Comparison of ENCODE assay signal across 26 cellular contexts in the genomic region with DNA sequence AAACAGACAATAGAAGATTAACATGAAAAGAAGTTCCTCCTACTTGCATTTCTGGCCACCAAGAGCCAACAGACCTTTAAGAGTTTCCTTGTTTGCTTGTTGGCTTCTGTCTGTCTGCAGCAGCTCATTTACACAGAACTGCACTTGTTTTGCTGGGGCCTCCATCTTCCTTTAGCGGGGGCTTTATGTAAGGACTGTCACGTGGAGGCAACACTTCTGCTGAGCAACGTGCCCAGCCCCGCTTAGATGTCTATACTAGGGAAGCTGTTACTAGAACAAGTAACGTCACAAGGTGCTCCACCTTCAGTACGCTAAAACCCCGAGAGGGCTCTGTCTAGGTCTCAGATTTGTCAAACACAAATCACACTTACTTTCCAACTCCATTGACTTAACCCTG.
DNase-seq lines count a peak whose midpoint lies in the region; ATAC-seq lines count a peak whose summit lies in the region.
"Had no signal": no experiment of that assay in that cellular context is flagged by ENCODE, and none has a peak within 500 bp of the region (broad histone marks: within the 10 kb centered on the region; RNA-seq: fewer than 3 reads in every experiment).

No MANE protein-coding gene starts in this region.

- peak overlapping the region; percentile 65; the same call in 1 of the 2 replicates for H3K4me2 ChIP-seq in BLaER1
- H3K4me2 ChIP-seq: A549 had no signal

- H3K4me1 ChIP-seq in BLaER1 = peaks cover 37% of the 10 kb centered on the region
- H3K4me1 ChIP-seq: A549, HAP-1, SJCRH30 had no signal

- DNase-seq in NCI-H2196 (lab: John Stamatoyannopoulos, UW; ENCODE audit: unreplicated experiment) = peak; percentile 26
- DNase-seq in head of caudate nucleus = peak in 27 of 42 donors; percentile 35 to 71 (median 52)
- no peak for DNase-seq in ACHN
- DNase-seq in NCI-H2227 treated with DMSO at 0.1 percent for 48 hours (lab: John Stamatoyannopoulos, UW) = no peak
- DNase-seq: DMS 273 treated with DMSO at 0.1 percent for 48 hours; DND-41; HFFc6; KBM-7; MV-4-11; NCI-H1105; NCI-H1436 treated with DMSO at 0.1 percent for 48 hours; NCI-H187 treated with DMSO at 0.1 percent for 48 hours; NCI-H2107; NCI-H345; NCI-H526; NCI-H82; NK-92 treated with Interleukin-12 subunit alpha and Interleukin-12 subunit beta, amount 100 ng/mL, for 24 hours; PC-3; SJCRH30 had no signal

- H3K27ac ChIP-seq in BLaER1 (no peak overlapping the region), temporal lobe (ENCODE audit: low read depth, low read length) (peak overlapping the region; percentile 45)
- H3K27ac ChIP-seq: A549, SJCRH30 had no signal

- no peaks in the 10 kb centered on the region for H3K36me3 ChIP-seq in BLaER1
- H3K36me3 ChIP-seq: HAP-1, SJCRH30 had no signal

- ATAC-seq in GM21447 (IDR thresholded peaks at IDR 0.05; ENCODE audit: unreplicated experiment) = no peak
- ATAC-seq: A549, PC-3, Right ventricle myocardium inferior, SK-N-SH treated with all-trans-retinoic acid at 6 μM for 48 hours had no signal

- no peaks in the 10 kb centered on the region for H3K9me3 ChIP-seq in BLaER1
- H3K9me3 ChIP-seq: A549, HAP-1, SJCRH30 had no signal

- peaks cover 6% of the 10 kb centered on the region; the same call in 1 of the 2 replicates for H3K27me3 ChIP-seq in BLaER1

- intact Hi-C loops in head of caudate nucleus (cut with DNase I) = no loop called here

- in situ Hi-C loops in ACHN (cut with HindIII; ENCODE audit: low pct_ligation_motif_present, low pct_unique_long_range_greater_than_20kb, low sequenced_read_pairs) = no loop called here

- H4K20me1 ChIP-seq in BLaER1 = no peaks in the 10 kb centered on the region

- no peak overlapping the region for H3K9ac ChIP-seq in BLaER1

- no peak overlapping the region for H3K4me3 ChIP-seq in BLaER1
- H3K4me3 ChIP-seq: A549, HAP-1, SJCRH30 had no signal

Comparison
In these comparisons a context has a peak if more than half of its experiments do, and no peak if none do; other contexts are left out.
1. DNase-seq: peak in NCI-H2196 (single experiment) and head of caudate nucleus (27 of 42); none in ACHN (single experiment) and NCI-H2227 treated with DMSO at 0.1 percent for 48 hours (single experiment).